ENCODE assay signal across 11 cellular contexts in genomic region chr7:908159-908918, GRCh38. TPM values are rescaled to one million over a fixed set of nuclear protein-coding genes. Genes with fewer than 3 reads are reported as not detected.
A peak's percentile ranks its signal among the peaks of the same experiment; 100 is the strongest.
DNase-seq lines count a peak whose midpoint lies in the region; ATAC-seq and TF ChIP-seq lines count a peak whose summit lies in the region.
"Had no signal": no experiment of that assay in that cellular context is flagged by ENCODE, and none has a peak within 500 bp of the region (broad histone marks: within the 10 kb centered on the region; RNA-seq: fewer than 3 reads in every experiment).

No MANE protein-coding gene starts in this region.

- H3K4me3 ChIP-seq in stomach = peak overlapping the region; percentile 28 to 43 (median 34)
- H3K4me3 ChIP-seq in vagina = peak overlapping the region in 1 of 2 donors; percentile 29

- no peak for DNase-seq in activated CD8-positive, alpha-beta memory T cell treated with anti-CD3 and anti-CD28 coated beads, Interleukin-2, amount 10 ng/mL, durations not matched to agents 7 days and 5 days
- no peak for DNase-seq in activated CD8-positive, alpha-beta memory T cell treated with anti-CD3 and anti-CD28 coated beads, Interleukin-2, amount 50 U/mL, for 4 hours
- DNase-seq in NCI-H69 (lab: John Stamatoyannopoulos, UW) (peak; percentile 70), left ventricle myocardium superior (no peak), stomach (no peak), vagina (ENCODE audit: extremely low spot score in 2 of 2) (no peak)
- DNase-seq in stimulated activated naive CD4-positive, alpha-beta T cell (lab: John Stamatoyannopoulos, UW) = no peak
- DNase-seq: 8988T, cortex of kidney, occipital lobe had no signal

- H3K9me3 Mint-ChIP-seq in activated CD8-positive, alpha-beta memory T cell treated with anti-CD3 and anti-CD28 coated beads, Interleukin-2, amount 10 ng/mL, durations not matched to agents 7 days and 5 days (ENCODE audit: low read depth) = no peaks in the 10 kb centered on the region

- TF ChIP-seq POLR2A in stomach (IDR thresholded peaks at IDR 0.05) (no peak), vagina (IDR thresholded peaks at IDR 0.05) (no peak)

- H3K36me3 ChIP-seq in stomach (peaks cover 0 to 27% (median 10%) of the 10 kb centered on the region in 4 donors), vagina (no peaks in the 10 kb centered on the region)

- no peak overlapping the region for H3K4me3 Mint-ChIP-seq in activated CD8-positive, alpha-beta memory T cell treated with anti-CD3 and anti-CD28 coated beads, Interleukin-2, amount 10 ng/mL, durations not matched to agents 7 days and 5 days

- no peak for TF ChIP-seq EP300 in stomach (IDR thresholded peaks at IDR 0.05)

- no peaks in the 10 kb centered on the region for H3K27me3 ChIP-seq in stomach
- H3K27me3 ChIP-seq in vagina = no peaks in the 10 kb centered on the region

- TF ChIP-seq CTCF in stomach (IDR thresholded peaks at IDR 0.05) (no peak), vagina (IDR thresholded peaks at IDR 0.05) (no peak)

- no peaks in the 10 kb centered on the region for H3K36me3 Mint-ChIP-seq in activated CD8-positive, alpha-beta memory T cell treated with anti-CD3 and anti-CD28 coated beads, Interleukin-2, amount 10 ng/mL, durations not matched to agents 7 days and 5 days

- H3K27ac ChIP-seq in stomach (peak overlapping the region in 3 of 5 donors; percentile 11 to 77 (median 20)), vagina (no peak overlapping the region)

- intact Hi-C loops in left ventricle myocardium superior (cut with micrococcal nuclease) (no loop called here), stomach (cut with DNase I; ENCODE audit: low total_unique reads) (no loop called here), vagina (cut with DNase I) (no loop called here)

- no peaks in the 10 kb centered on the region for H3K4me1 Mint-ChIP-seq in activated CD8-positive, alpha-beta memory T cell treated with anti-CD3 and anti-CD28 coated beads, Interleukin-2, amount 10 ng/mL, durations not matched to agents 7 days and 5 days

- CTCF ChIA-PET in activated CD8-positive, alpha-beta memory T cell treated with anti-CD3 and anti-CD28 coated beads, Interleukin-2, amount 10 ng/mL, durations not matched to agents 7 days and 5 days (lab: Charles Lee) = interaction anchor here (0.6 to 2.4 kb wide), 9 partner anchors 15 to 85 kb away, joined by 3 to 5 read pairs (median 4); no protein-coding TSS in a partner anchor

- H3K9me3 ChIP-seq in stomach = no peaks in the 10 kb centered on the region
- no peaks in the 10 kb centered on the region for H3K9me3 ChIP-seq in vagina

- peak; percentile 22 for ATAC-seq in activated CD8-positive, alpha-beta memory T cell treated with anti-CD3 and anti-CD28 coated beads, Interleukin-2, amount 10 ng/mL, durations not matched to agents 7 days and 5 days
- ATAC-seq in left ventricle myocardium superior (peak; percentile 8), HG03159 (IDR thresholded peaks at IDR 0.05; ENCODE audit: unreplicated experiment) (no peak)

- no peak overlapping the region for H3K27ac Mint-ChIP-seq in activated CD8-positive, alpha-beta memory T cell treated with anti-CD3 and anti-CD28 coated beads, Interleukin-2, amount 10 ng/mL, durations not matched to agents 7 days and 5 days

- 71 to 77% (median 74%) methylated on average over 17 to 37 of the region's 37 CpGs for WGBS in stomach, 5 donors

- peaks cover 5 to 36% (median 9%) of the 10 kb centered on the region in 4 donors for H3K4me1 ChIP-seq in stomach
- peaks cover 14% of the 10 kb centered on the region for H3K4me1 ChIP-seq in vagina

- peaks cover 6% of the 10 kb centered on the region for H3K27me3 Mint-ChIP-seq in activated CD8-positive, alpha-beta memory T cell treated with anti-CD3 and anti-CD28 coated beads, Interleukin-2, amount 10 ng/mL, durations not matched to agents 7 days and 5 days

RNA-seq across cellular contexts. Expression of gene GET4, which starts 32.0 kb away (rescaled TPM):
- total RNA-seq in activated CD8-positive, alpha-beta memory T cell treated with anti-CD3 and anti-CD28 coated beads, Interleukin-2, amount 10 ng/mL, durations not matched to agents 7 days and 5 days = 10 to 100 TPM; 38.0 to 39.2 TPM
- total RNA-seq in left ventricle myocardium superior (20.6 TPM), stomach (100 to 1,000 TPM in 1 of 5 donors, 10 to 100 TPM in 4; 22.4 to 140 (median 40.1) TPM), vagina (35.8 TPM)
- 10 to 100 TPM; 34.4 to 53.2 (median 53.0) TPM for polyA plus RNA-seq in stomach

RNA-seq across cellular contexts. Expression of gene ADAP1, which starts 46.1 kb away (rescaled TPM):
- 10 to 100 TPM; 12.4 to 30.8 TPM for total RNA-seq in activated CD8-positive, alpha-beta memory T cell treated with anti-CD3 and anti-CD28 coated beads, Interleukin-2, amount 10 ng/mL, durations not matched to agents 7 days and 5 days
- total RNA-seq in left ventricle myocardium superior = 10.2 TPM
- 100 to 1,000 TPM in 1 of 5 donors, 10 to 100 TPM in 2, 1 to 10 TPM in 2; 2.2 to 169 (median 18.5) TPM for total RNA-seq in stomach
- 10 to 100 TPM; 16.0 to 30.5 (median 29.4) TPM for polyA plus RNA-seq in stomach
- 4.2 TPM for total RNA-seq in vagina
